ENCODE assay signal across 10 cellular contexts in the genomic region with DNA sequence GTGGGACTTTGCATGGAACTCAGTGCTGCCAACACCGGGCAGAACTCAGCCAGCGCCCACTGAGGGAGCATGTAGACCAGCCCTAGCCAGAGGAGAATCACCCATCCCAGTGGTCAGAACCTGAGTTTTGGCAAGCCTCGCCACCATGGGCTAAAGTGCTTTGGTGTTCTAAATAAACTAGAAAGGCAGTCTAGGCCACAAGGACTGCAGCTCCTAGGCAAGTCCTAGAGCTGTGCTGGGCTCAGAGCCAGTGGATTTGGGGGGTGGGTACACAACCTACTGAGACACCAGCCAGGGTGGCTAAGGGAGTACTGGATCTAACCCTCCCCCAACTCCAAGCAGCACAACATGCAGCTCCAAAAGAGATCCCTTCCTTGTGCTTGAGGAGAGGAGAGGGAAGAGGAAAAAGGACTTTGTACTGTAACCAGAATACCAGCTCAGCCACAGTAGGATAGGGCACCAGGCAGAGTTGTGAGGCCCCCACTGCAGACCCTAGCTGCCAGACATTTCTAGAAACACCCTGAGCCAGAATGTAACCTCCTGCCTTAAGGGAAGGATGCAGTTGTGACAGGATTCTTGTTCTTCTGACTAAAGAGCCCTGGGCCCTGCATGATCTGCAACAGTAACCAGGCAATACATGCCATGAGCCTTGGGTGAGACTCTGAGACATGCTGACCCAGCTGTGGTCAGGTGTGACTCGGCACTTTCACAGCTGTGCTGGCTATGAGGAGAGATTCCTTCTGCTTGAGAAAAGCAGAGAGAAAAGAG. TPM values are rescaled to one million over a fixed set of nuclear protein-coding genes. Genes with fewer than 3 reads are reported as not detected.
A peak's percentile ranks its signal among the peaks of the same experiment; 100 is the strongest.
DNase-seq lines count a peak whose midpoint lies in the region; ATAC-seq lines count a peak whose summit lies in the region.
"Had no signal": no experiment of that assay in that cellular context is flagged by ENCODE, and none has a peak within 500 bp of the region (broad histone marks: within the 10 kb centered on the region; RNA-seq: fewer than 3 reads in every experiment).

No MANE protein-coding gene starts in this region.

- H2BK12ac ChIP-seq in mesenchymal stem cell (ENCODE audit: low read length in 2 of 2), result peak overlapping the region in 1 of 2 experiments; percentile 74

- no peak overlapping the region for H2BK15ac ChIP-seq in mesenchymal stem cell (ENCODE audit: low read depth, poor library complexity, severe bottlenecking)

- H3K14ac ChIP-seq in mesenchymal stem cell (ENCODE audit: low read length in 2 of 2), result peak overlapping the region in 1 of 2 experiments; percentile 13

- ATAC-seq in GM18511 (IDR thresholded peaks at IDR 0.05; ENCODE audit: unreplicated experiment) (peak; percentile 83), HG02759 (IDR thresholded peaks at IDR 0.05; ENCODE audit: unreplicated experiment) (peak; percentile 81)
- ATAC-seq: Panc1 had no signal

- peak overlapping the region; percentile 53 for H2AK5ac ChIP-seq in mesenchymal stem cell (ENCODE audit: low read length, severe bottlenecking)

- WGBS in mesenchymal stem cell, result 85% methylated on average over 4 of the region's 4 CpGs

- H3K27ac ChIP-seq in mesenchymal stem cell (ENCODE audit: low read length, poor library complexity, severe bottlenecking), result no peak overlapping the region
- H3K27ac ChIP-seq: lower lobe of right lung had no signal

- peak overlapping the region in 1 of 2 experiments; percentile 50 for H3K18ac ChIP-seq in mesenchymal stem cell (ENCODE audit: low read depth in 1 of 2, low read length in 2 of 2)

- H3K4me1 ChIP-seq in mesenchymal stem cell (ENCODE audit: control insufficient read depth, insufficient read depth, low read depth, low read length), result peaks cover 15% of the 10 kb centered on the region
- H3K4me1 ChIP-seq: lower lobe of right lung had no signal

- peak overlapping the region in 1 of 2 experiments; percentile 38 for H3K4ac ChIP-seq in mesenchymal stem cell (ENCODE audit: low read depth in 1 of 2, low read length in 2 of 2)

- no peaks in the 10 kb centered on the region for H3K27me3 ChIP-seq in mesenchymal stem cell (ENCODE audit: control insufficient read depth in 1 of 2, insufficient read depth in 1 of 2, low read length in 2 of 2)

- peak overlapping the region; percentile 27 for H4K8ac ChIP-seq in mesenchymal stem cell (ENCODE audit: low read length)

- peaks cover 1% of the 10 kb centered on the region for H3K9me3 ChIP-seq in mesenchymal stem cell (ENCODE audit: control insufficient read depth, low read length)
- H3K9me3 ChIP-seq: lower lobe of right lung had no signal

- no peak overlapping the region for H2BK120ac ChIP-seq in mesenchymal stem cell (ENCODE audit: low read depth, low read length)

- H3K36me3 ChIP-seq in mesenchymal stem cell (ENCODE audit: control insufficient read depth in 1 of 2, insufficient read depth in 2 of 2, low read depth in 1 of 2, low read length in 2 of 2), result peaks cover 4 to 14% of the 10 kb centered on the region in 2 experiments
- H3K36me3 ChIP-seq: lower lobe of right lung had no signal

- DNase-seq in RPMI8226 (peak; percentile 88), mesenchymal stem cell (peak; percentile 81), NCI-H1048 (lab: John Stamatoyannopoulos, UW) (no peak), NCI-H446 treated with DMSO at 0.1 percent for 48 hours (lab: John Stamatoyannopoulos, UW) (no peak), NCI-H69 (lab: John Stamatoyannopoulos, UW) (no peak), NCI-H2196 treated with DMSO at 0.1 percent for 48 hours (lab: John Stamatoyannopoulos, UW; ENCODE audit: unreplicated experiment) (no peak)
- DNase-seq: lower lobe of right lung had no signal

- peak overlapping the region; percentile 52 for H4K91ac ChIP-seq in mesenchymal stem cell (ENCODE audit: low read length)

- H3K79me1 ChIP-seq in mesenchymal stem cell (replicated peaks; ENCODE audit: low read length, poor library complexity, severe bottlenecking), result peaks cover 39% of the 10 kb centered on the region

- no peak overlapping the region for H2AFZ ChIP-seq in mesenchymal stem cell (ENCODE audit: low read depth, low read length)

- no peak overlapping the region for H3K23ac ChIP-seq in mesenchymal stem cell (ENCODE audit: low read length in 2 of 2)

- H3K4me3 ChIP-seq in mesenchymal stem cell (ENCODE audit: insufficient read depth in 1 of 2, low read depth in 1 of 2, low read length in 2 of 2), result no peak overlapping the region
- H3K4me3 ChIP-seq: lower lobe of right lung had no signal

- no peak overlapping the region for H3K4me2 ChIP-seq in mesenchymal stem cell (ENCODE audit: low read length, poor library complexity, severe bottlenecking)

- no peak overlapping the region for H2BK5ac ChIP-seq in mesenchymal stem cell (ENCODE audit: low read depth, low read length, poor library complexity, severe bottlenecking)

- H3K9ac ChIP-seq in mesenchymal stem cell (ENCODE audit: low read length), result peak overlapping the region; percentile 50

RNA-seq across cellular contexts. Expression of a gene that starts 24.4 kb away (rescaled TPM):
- 21.3 TPM for polyA plus RNA-seq in mesenchymal stem cell (2013, experiment 1 of 2)
- 21.1 TPM for polyA plus RNA-seq in mesenchymal stem cell (2013, experiment 2 of 2)

Comparison
In these comparisons a context has a peak if more than half of its experiments do, and no peak if none do; other contexts are left out.
1. DNase-seq: peak in RPMI8226 (single experiment) and mesenchymal stem cell (single experiment); none in NCI-H1048 (single experiment), NCI-H446 treated with DMSO at 0.1 percent for 48 hours (single experiment), NCI-H69 (single experiment) and NCI-H2196 treated with DMSO at 0.1 percent for 48 hours (single experiment).